ENCODE assay signal across 1 cellular context in genomic region chr16:90046122-90046970, GRCh38.
TF ChIP-seq lines count a peak whose summit lies in the region.

No MANE protein-coding gene starts in this region.

TF ChIP-seq in HepG2, 621 proteins besides CTCF, POLR2A, EP300 and RAD21 (continued from another document and continues in another):
- TF ChIP-seq ZNF318 (CRISPR knock-in tag; IDR thresholded peaks at IDR 0.05) (0 out of 2 replicates have a peak, but pooled peaks have one; percentile 74), HNRNPL (IDR thresholded peaks at IDR 0.05; ENCODE audit: low read depth, low read length) (no peak), ZNF737 (CRISPR knock-in tag; IDR thresholded peaks at IDR 0.05; ENCODE audit: borderline replicate concordance) (no peak), RNF2 (conservative IDR thresholded peaks at IDR 0.05; ENCODE audit: low read depth) (no peak), ZNF749 (CRISPR knock-in tag; IDR thresholded peaks at IDR 0.05; ENCODE audit: borderline replicate concordance) (no peak), ATF6 (CRISPR knock-in tag; conservative IDR thresholded peaks at IDR 0.05) (no peak), ZNF30 (CRISPR knock-in tag; IDR thresholded peaks at IDR 0.05) (no peak), RARA (CRISPR knock-in tag; IDR thresholded peaks at IDR 0.05) (no peak), ZNF543 (CRISPR knock-in tag; IDR thresholded peaks at IDR 0.05) (no peak), GATA4 (IDR thresholded peaks at IDR 0.05; ENCODE audit: borderline replicate concordance, low read depth) (0 out of 2 replicates have a peak, but pooled peaks have one; percentile 10), ZNF883 (CRISPR knock-in tag; IDR thresholded peaks at IDR 0.05; ENCODE audit: not compliant biosample characterization) (no peak), ZNF761 (CRISPR knock-in tag; conservative IDR thresholded peaks at IDR 0.05) (0 out of 2 replicates have a peak, but pooled peaks have one; percentile 47), DMTF1 (CRISPR knock-in tag; IDR thresholded peaks at IDR 0.05) (0 out of 2 replicates have a peak, but pooled peaks have one; percentile 57), ZSCAN9 (CRISPR knock-in tag; IDR thresholded peaks at IDR 0.05; ENCODE audit: borderline replicate concordance) (no peak), PRDM10 (CRISPR knock-in tag; IDR thresholded peaks at IDR 0.05; ENCODE audit: low read depth) (no peak), KDM4B (CRISPR knock-in tag; IDR thresholded peaks at IDR 0.05) (0 out of 2 replicates have a peak, but pooled peaks have one; percentile 6), ZNF839 (CRISPR knock-in tag; IDR thresholded peaks at IDR 0.05; ENCODE audit: borderline replicate concordance) (peak; percentile 15; the same call in 1 of the 2 replicates), TMF1 (CRISPR knock-in tag; IDR thresholded peaks at IDR 0.05; ENCODE audit: low read depth) (no peak), ZBTB26 (CRISPR knock-in tag; IDR thresholded peaks at IDR 0.05; ENCODE audit: borderline replicate concordance) (no peak), ZNF382 (CRISPR knock-in tag; IDR thresholded peaks at IDR 0.05; ENCODE audit: borderline replicate concordance) (no peak), SRSF1 (optimal IDR thresholded peaks at IDR 0.05; ENCODE audit: low read depth, low read length) (no peak), AHDC1 (CRISPR knock-in tag; IDR thresholded peaks at IDR 0.05; ENCODE audit: borderline replicate concordance) (0 out of 2 replicates have a peak, but pooled peaks have one; percentile 11), ZNF720 (CRISPR knock-in tag; IDR thresholded peaks at IDR 0.05) (no peak), ZNF7 (CRISPR knock-in tag; IDR thresholded peaks at IDR 0.05) (no peak)
- TF ChIP-seq, protein P1, sequence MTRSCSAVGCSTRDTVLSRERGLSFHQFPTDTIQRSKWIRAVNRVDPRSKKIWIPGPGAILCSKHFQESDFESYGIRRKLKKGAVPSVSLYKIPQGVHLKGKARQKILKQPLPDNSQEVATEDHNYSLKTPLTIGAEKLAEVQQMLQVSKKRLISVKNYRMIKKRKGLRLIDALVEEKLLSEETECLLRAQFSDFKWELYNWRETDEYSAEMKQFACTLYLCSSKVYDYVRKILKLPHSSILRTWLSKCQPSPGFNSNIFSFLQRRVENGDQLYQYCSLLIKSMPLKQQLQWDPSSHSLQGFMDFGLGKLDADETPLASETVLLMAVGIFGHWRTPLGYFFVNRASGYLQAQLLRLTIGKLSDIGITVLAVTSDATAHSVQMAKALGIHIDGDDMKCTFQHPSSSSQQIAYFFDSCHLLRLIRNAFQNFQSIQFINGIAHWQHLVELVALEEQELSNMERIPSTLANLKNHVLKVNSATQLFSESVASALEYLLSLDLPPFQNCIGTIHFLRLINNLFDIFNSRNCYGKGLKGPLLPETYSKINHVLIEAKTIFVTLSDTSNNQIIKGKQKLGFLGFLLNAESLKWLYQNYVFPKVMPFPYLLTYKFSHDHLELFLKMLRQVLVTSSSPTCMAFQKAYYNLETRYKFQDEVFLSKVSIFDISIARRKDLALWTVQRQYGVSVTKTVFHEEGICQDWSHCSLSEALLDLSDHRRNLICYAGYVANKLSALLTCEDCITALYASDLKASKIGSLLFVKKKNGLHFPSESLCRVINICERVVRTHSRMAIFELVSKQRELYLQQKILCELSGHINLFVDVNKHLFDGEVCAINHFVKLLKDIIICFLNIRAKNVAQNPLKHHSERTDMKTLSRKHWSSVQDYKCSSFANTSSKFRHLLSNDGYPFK (CRISPR knock-in tag; IDR thresholded peaks at IDR 0.05; ENCODE audit: borderline replicate concordance), result peak; percentile 99
